9 cellular contexts compared by ENCODE assay signal in genomic region chr1:176517484-176517883, GRCh38. TPM values are rescaled to one million over a fixed set of nuclear protein-coding genes. Genes with fewer than 3 reads are reported as not detected.
DNase-seq lines count a peak whose midpoint lies in the region; ATAC-seq and TF ChIP-seq lines count a peak whose summit lies in the region.
"Had no signal": no experiment of that assay in that cellular context is flagged by ENCODE, and none has a peak within 500 bp of the region (broad histone marks: within the 10 kb centered on the region; RNA-seq: fewer than 3 reads in every experiment).

No MANE protein-coding gene starts in this region.

- no peak for TF ChIP-seq CTCF in choroid plexus epithelial cell (conservative IDR thresholded peaks at IDR 0.05; ENCODE audit: low read depth, low read length)

- intact Hi-C loops in sciatic nerve (cut with DNase I): no loop called here

- ATAC-seq in GM19463 (IDR thresholded peaks at IDR 0.05; ENCODE audit: unreplicated experiment) (peak; percentile 94), HG03558 (IDR thresholded peaks at IDR 0.05; ENCODE audit: extremely low read depth, unreplicated experiment) (peak; percentile 81), sciatic nerve (no peak)

- no peak overlapping the region for H3K4me3 ChIP-seq in choroid plexus epithelial cell (ENCODE audit: low read depth, low read length)
- H3K4me3 ChIP-seq: suprapubic skin had no signal

- DNase-seq in Caki2 (ENCODE audit: low read depth) (peak; percentile 91), choroid plexus epithelial cell (ENCODE audit: low read depth) (peak; percentile 9), SIG-M5 treated with dmso at 0.1 percent for 504 hours (lab: John Stamatoyannopoulos, UW; ENCODE audit: unreplicated experiment) (no peak), sciatic nerve (ENCODE audit: low spot score) (no peak), NCI-H510A treated with DMSO at 0.1 percent for 48 hours (lab: John Stamatoyannopoulos, UW) (no peak), NCI-H146 (lab: John Stamatoyannopoulos, UW) (no peak)

- in situ Hi-C loops in Caki2 (cut with HindIII; ENCODE audit: low pct_unique_long_range_greater_than_20kb, low sequenced_read_pairs): no loop called here

RNA-seq across cellular contexts. Expression of gene PAPPA2, which starts 54.5 kb away (rescaled TPM):
- 0.67 TPM in 1 of 2 replicates, not detected in the other for total RNA-seq in Caki2 (2014; rRNA removed; shearing (Covaris generic); ENCODE audit: low replicate concordance)
- total RNA-seq in sciatic nerve: 1.6 TPM

Comparison
In these comparisons a context has a peak if more than half of its experiments do, and no peak if none do; other contexts are left out.
1. DNase-seq: peak in Caki2 (single experiment) and choroid plexus epithelial cell (single experiment); none in SIG-M5 treated with dmso at 0.1 percent for 504 hours (single experiment), sciatic nerve (single experiment), NCI-H510A treated with DMSO at 0.1 percent for 48 hours (single experiment) and NCI-H146 (single experiment).